ENCODE assay signal across 22 cellular contexts in the genomic region with DNA sequence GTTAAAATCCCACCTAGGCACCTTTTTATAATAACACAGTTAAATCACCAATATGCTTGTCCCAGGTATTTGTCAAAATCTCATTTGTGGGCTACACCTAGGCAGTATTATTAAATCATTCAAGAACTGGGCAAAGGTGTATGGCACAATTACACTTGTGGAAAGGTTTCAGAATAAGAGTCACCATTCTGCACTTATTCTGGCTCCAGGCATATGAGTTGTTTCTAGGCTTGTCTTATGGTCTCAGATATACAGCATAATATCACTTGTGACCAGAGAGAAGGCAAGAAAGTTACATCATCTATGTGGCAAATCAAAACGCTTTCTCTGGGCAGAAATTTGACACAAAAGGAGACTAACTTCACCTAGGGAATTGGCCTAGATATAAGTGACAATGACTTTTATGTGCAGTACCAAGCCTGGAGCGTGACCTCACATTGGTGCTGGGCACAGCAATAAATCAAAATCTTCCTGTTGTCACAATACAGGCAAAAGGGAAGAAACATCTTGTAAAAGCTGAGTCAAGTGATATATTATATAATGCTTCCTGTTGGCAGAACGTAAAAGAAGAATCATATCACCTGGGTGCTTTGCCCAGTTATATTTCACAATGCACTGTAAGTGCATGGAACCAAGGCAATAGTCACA.
"Had no signal": no experiment of that assay in that cellular context is flagged by ENCODE, and none has a peak within 500 bp of the region (broad histone marks: within the 10 kb centered on the region; RNA-seq: fewer than 3 reads in every experiment).

No MANE protein-coding gene starts in this region.

- H3K36me3 ChIP-seq: gastroesophageal sphincter, heart left ventricle, right atrium auricular region, spleen, thoracic aorta, tibial nerve, upper lobe of left lung had no signal

- H3K27me3 ChIP-seq: gastroesophageal sphincter, heart left ventricle, hepatocyte, right atrium auricular region, spleen, tibial nerve, upper lobe of left lung had no signal

- H3K4me1 ChIP-seq: gastroesophageal sphincter, heart left ventricle, parathyroid adenoma, right atrium auricular region, spleen, tibial nerve, upper lobe of left lung had no signal

- H3K4me3 ChIP-seq: coronary artery, gastroesophageal sphincter, heart left ventricle, hepatocyte, lung, right atrium auricular region, spleen, thoracic aorta, tibial nerve, upper lobe of left lung had no signal

- H3K27ac ChIP-seq: coronary artery, gastroesophageal sphincter, heart left ventricle, hepatocyte, parathyroid adenoma, right atrium auricular region, spleen, thoracic aorta, tibial nerve, upper lobe of left lung had no signal

- H3K9me3 ChIP-seq: gastroesophageal sphincter, heart left ventricle, right atrium auricular region, spleen, thoracic aorta, tibial nerve, upper lobe of left lung had no signal

- DNase-seq: dermis blood vessel endothelial cell; effector memory CD4-positive, alpha-beta T cell; foreskin fibroblast; heart left ventricle; kidney; naive B cell; spleen; stimulated activated naive B cell treated with anti-CD40 and anti-IgM and Interleukin-4, amounts not matched to agents 10 μg/mL and 1 μg/mL and 100 μg/mL, for 72 hours; upper lobe of left lung had no signal

- ATAC-seq: esophagus mucosa; gastroesophageal sphincter; heart left ventricle; left lobe of liver; natural killer cell treated with Interleukin-12 subunit alpha and Interleukin-12 subunit beta and Interleukin-15 and Interleukin-18, amount 100 ng/mL, for 72 hours; sciatic nerve; stimulated activated naive B cell treated with anti-CD40 and anti-IgM and Interleukin-4, amounts not matched to agents 10 μg/mL and 1 μg/mL and 100 μg/mL, for 72 hours had no signal

- FAIRE-seq: kidney, urothelium cell line had no signal
